In the genomic region with DNA sequence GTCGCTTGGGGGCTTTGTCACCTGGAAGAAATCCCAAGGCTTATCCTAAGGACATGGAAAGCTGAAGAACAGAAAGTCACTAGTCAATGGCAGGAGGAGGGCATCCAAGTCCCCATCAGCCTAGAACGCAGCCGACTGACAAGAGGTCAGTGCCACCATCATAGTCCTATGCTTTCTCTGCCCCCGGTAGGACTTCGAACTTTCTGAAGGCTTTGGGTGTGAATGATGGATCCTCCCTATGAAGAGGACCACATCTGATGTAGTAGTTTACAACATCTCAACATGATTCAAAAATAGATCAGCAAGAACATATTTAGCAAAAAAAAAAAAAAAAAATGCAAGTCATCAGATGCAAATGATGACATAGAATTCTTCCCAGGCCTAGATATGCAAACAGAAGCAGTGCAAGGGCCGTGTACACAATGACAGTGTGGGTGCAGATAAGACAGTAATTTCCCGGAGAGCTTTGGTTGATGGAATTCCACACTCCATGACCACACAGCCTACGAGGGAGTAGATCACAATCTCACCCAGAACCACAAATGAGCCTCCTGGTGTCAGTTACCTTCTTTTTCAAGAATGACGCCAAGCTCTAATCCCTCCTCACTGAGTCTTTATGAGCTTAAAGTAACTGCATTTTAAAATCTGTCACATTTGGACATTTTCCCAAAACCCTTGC, we compare ENCODE assay signal across 10 cellular contexts.
DNase-seq lines count a peak whose midpoint lies in the region; ATAC-seq and TF ChIP-seq lines count a peak whose summit lies in the region.
"Had no signal": no experiment of that assay in that cellular context is flagged by ENCODE, and none has a peak within 500 bp of the region (broad histone marks: within the 10 kb centered on the region; RNA-seq: fewer than 3 reads in every experiment).

No MANE protein-coding gene starts in this region.

- DNase-seq in GM03348 (ENCODE audit: low spot score) = peak; percentile 32
- peak; percentile 46 for DNase-seq in PC-3
- peak; percentile 10 for DNase-seq in glomerular visceral epithelial cell (ENCODE audit: extremely low spot score)
- DNase-seq in renal cortical epithelial cell (ENCODE audit: low read depth) = peak; percentile 8
- DNase-seq in coronary artery (ENCODE audit: low spot score) = no peak
- DNase-seq in DMS153 treated with DMSO at 0.1 percent for 48 hours (lab: John Stamatoyannopoulos, UW; ENCODE audit: unreplicated experiment) = no peak
- no peak for DNase-seq in DMS 273 (lab: John Stamatoyannopoulos, UW; ENCODE audit: unreplicated experiment)
- DNase-seq: NCI-H1694 treated with DMSO at 0.1 percent for 48 hours had no signal

- intact Hi-C loops in PC-3 (cut with micrococcal nuclease) = no loop called here

- POLR2A ChIA-PET in PC-3 (lab: Charles Lee; ENCODE audit: unreplicated experiment) = no interaction called here

- CTCF ChIA-PET in PC-3 (lab: Charles Lee) = no interaction called here

- TF ChIP-seq CTCF in PC-3 (conservative IDR thresholded peaks at IDR 0.05; ENCODE audit: low read depth, low read length) = no peak
- no peak for TF ChIP-seq CTCF in coronary artery (IDR thresholded peaks at IDR 0.05)

- no peaks in the 10 kb centered on the region for H3K4me1 ChIP-seq in PC-3 (ENCODE audit: insufficient read depth, low read length)

- ATAC-seq in PC-3 = no peak
- no peak for ATAC-seq in GM18867 (IDR thresholded peaks at IDR 0.05; ENCODE audit: unreplicated experiment)
- ATAC-seq: T-cell had no signal

- no peaks in the 10 kb centered on the region for H3K9me2 ChIP-seq in PC-3 (replicated peaks; ENCODE audit: low read length)

- H3K27ac ChIP-seq in PC-3 (ENCODE audit: low read length) (peak overlapping the region; percentile 31; the same call in 1 of the 2 replicates), coronary artery (peak overlapping the region in 1 of 2 donors; percentile 76)

- H3K27me3 ChIP-seq in PC-3 (ENCODE audit: low read length) = no peaks in the 10 kb centered on the region

- H3K79me2 ChIP-seq in PC-3 (ENCODE audit: low read length) = no peaks in the 10 kb centered on the region

- H4K20me1 ChIP-seq in PC-3 (ENCODE audit: low read length) = no peaks in the 10 kb centered on the region

- no peak overlapping the region for H3K4me3 ChIP-seq in PC-3 (ENCODE audit: low read length)
- no peak overlapping the region for H3K4me3 ChIP-seq in coronary artery

- no peak overlapping the region for H3K4me2 ChIP-seq in PC-3 (ENCODE audit: low read length)

- no TSS peak for BruUV-seq in PC-3 (replicated peaks; lab: Mats Ljungman, UMichigan)

- no peaks in the 10 kb centered on the region for H3F3A ChIP-seq in PC-3 (ENCODE audit: low read length, unreplicated experiment)

- H3K36me3 ChIP-seq in PC-3 (ENCODE audit: low read depth, low read length) = no peaks in the 10 kb centered on the region

- no peaks in the 10 kb centered on the region for H3K9me3 ChIP-seq in PC-3 (ENCODE audit: low read length)

- H2AFZ ChIP-seq in PC-3 (ENCODE audit: low read length) = no peak overlapping the region

- no peak overlapping the region for H3K9ac ChIP-seq in PC-3 (ENCODE audit: low read length)

Comparison
In these comparisons a context has a peak if more than half of its experiments do, and no peak if none do; other contexts are left out.
1. DNase-seq: peak in GM03348 (single experiment), PC-3 (single experiment), glomerular visceral epithelial cell (single experiment) and renal cortical epithelial cell (single experiment); none in coronary artery (single experiment), DMS153 treated with DMSO at 0.1 percent for 48 hours (single experiment) and DMS 273 (single experiment).